In the genomic region with DNA sequence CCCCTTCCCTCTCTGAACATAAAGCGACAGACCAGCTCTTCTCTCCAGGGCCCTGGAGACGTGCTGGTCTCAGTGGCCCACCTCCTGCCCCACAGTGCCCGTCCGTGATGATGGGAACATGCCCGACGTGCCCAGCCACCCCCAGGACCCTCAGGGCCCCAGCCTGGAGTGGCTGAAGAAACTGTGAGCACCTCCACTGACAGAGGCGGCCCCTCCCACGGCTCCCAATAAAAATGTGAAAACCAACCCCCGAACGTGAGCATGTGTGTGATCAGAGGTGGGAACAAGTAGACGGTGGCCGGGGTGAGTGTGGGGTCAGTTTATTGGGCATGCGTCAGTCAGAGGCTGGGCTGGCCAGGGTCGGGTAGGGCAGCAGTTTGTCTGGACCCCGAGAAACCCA, we compare ENCODE assay signal across 1 cellular context.
A peak's percentile ranks its signal among the peaks of the same experiment; 100 is the strongest.
TF ChIP-seq lines count a peak whose summit lies in the region.

No MANE protein-coding gene starts in this region.

TF ChIP-seq in K562, 482 proteins besides CTCF, POLR2A, EP300 and RAD21:
- peak; percentile 34; the same call in 1 of the 2 replicates for TF ChIP-seq POLR2G (IDR thresholded peaks at IDR 0.05; ENCODE audit: low read depth, low read length)
- TF ChIP-seq, protein P1, sequence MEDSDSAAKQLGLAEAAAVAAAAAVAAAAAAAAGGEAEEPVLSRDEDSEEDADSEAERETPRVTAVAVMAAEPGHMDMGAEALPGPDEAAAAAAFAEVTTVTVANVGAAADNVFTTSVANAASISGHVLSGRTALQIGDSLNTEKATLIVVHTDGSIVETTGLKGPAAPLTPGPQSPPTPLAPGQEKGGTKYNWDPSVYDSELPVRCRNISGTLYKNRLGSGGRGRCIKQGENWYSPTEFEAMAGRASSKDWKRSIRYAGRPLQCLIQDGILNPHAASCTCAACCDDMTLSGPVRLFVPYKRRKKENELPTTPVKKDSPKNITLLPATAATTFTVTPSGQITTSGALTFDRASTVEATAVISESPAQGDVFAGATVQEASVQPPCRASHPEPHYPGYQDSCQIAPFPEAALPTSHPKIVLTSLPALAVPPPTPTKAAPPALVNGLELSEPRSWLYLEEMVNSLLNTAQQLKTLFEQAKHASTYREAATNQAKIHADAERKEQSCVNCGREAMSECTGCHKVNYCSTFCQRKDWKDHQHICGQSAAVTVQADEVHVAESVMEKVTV (CRISPR knock-in tag; IDR thresholded peaks at IDR 0.05) = no peak
- TF ChIP-seq RBFOX2 (IDR thresholded peaks at IDR 0.05; ENCODE audit: low read depth, low read length) = peak; percentile 45; the same call in 1 of the 2 replicates
- TF ChIP-seq, protein P2, sequence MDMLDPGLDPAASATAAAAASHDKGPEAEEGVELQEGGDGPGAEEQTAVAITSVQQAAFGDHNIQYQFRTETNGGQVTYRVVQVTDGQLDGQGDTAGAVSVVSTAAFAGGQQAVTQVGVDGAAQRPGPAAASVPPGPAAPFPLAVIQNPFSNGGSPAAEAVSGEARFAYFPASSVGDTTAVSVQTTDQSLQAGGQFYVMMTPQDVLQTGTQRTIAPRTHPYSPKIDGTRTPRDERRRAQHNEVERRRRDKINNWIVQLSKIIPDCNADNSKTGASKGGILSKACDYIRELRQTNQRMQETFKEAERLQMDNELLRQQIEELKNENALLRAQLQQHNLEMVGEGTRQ (CRISPR knock-in tag; IDR thresholded peaks at IDR 0.05) = no peak
- no peak for TF ChIP-seq PCBP2 (IDR thresholded peaks at IDR 0.05; ENCODE audit: low read depth, low read length, poor library complexity, severe bottlenecking)
